In genomic region chr1:45803781-45804670, GRCh38 we compare ENCODE assay signal across 8 cellular contexts. TPM values are rescaled to one million over a fixed set of nuclear protein-coding genes. Genes with fewer than 3 reads are reported as not detected.
DNase-seq lines count a peak whose midpoint lies in the region; ATAC-seq and TF ChIP-seq lines count a peak whose summit lies in the region.
"Not testable (repeated sequence)": the region's sequence is repeated elsewhere in the genome, so short reads cannot be mapped to it uniquely, and the experiment has no call there.

No MANE protein-coding gene starts in this region.

- TF ChIP-seq CTCF in liver (IDR thresholded peaks at IDR 0.05; ENCODE audit: low read depth, low read length, missing input control): not testable (repeated sequence)

- ATAC-seq in GM19397 (IDR thresholded peaks at IDR 0.05; ENCODE audit: unreplicated experiment) (peak; percentile 30), HG03196 (IDR thresholded peaks at IDR 0.05; ENCODE audit: unreplicated experiment) (peak; percentile 2)

- H3K27ac ChIP-seq in epithelial cell of prostate: peak overlapping the region; percentile 71
- peak overlapping the region; percentile 39 to 88 for H3K27ac ChIP-seq in liver (ENCODE audit: low read depth in 1 of 2, low read length in 2 of 2)

- peak overlapping the region; percentile 73 to 85 (median 81) for H3K4me3 ChIP-seq in liver (ENCODE audit: low read depth in 1 of 3, low read length in 3 of 3)

- 1% methylated on average over 29 of the region's 60 CpGs for WGBS in liver

- not testable (repeated sequence) for H3K36me3 ChIP-seq in liver (ENCODE audit: control insufficient read depth in 4 of 4, insufficient read depth in 3 of 4, low read depth in 1 of 4, low read length in 3 of 4)

- DNase-seq in C1 segment of cervical spinal cord (lab: John Stamatoyannopoulos, UW): peak in 9 of 14 donors; percentile 1 to 16 (median 9)
- peak; percentile 51 for DNase-seq in NCI-H69 (lab: John Stamatoyannopoulos, UW)
- DNase-seq in activated T-cell treated with anti-CD3 and anti-CD28 coated beads, Interleukin-2, amount 50 U/mL, for 1 hour: peak; percentile 30
- DNase-seq in epithelial cell of prostate (ENCODE audit: low read depth, low spot score): not testable (repeated sequence)
- peak in 2 of 3 donors; percentile 1 to 17 for DNase-seq in stimulated activated CD4-positive, alpha-beta T cell treated with anti-CD3 and anti-CD28 coated beads, Interleukin-12 subunit alpha, Interleukin-12 subunit beta, amount 100 ng/mL, for 48 hours (ENCODE audit: low read depth in 2 of 3, low spot score in 1 of 3)

- not testable (repeated sequence) for H3K27me3 ChIP-seq in liver (ENCODE audit: control insufficient read depth in 4 of 4, insufficient read depth in 4 of 4, low read length in 3 of 4)

- peak overlapping the region; percentile 64 to 75 for H3K9ac ChIP-seq in liver (ENCODE audit: low read depth in 1 of 2, low read length in 2 of 2)

- TF ChIP-seq RAD21 in liver (IDR thresholded peaks at IDR 0.05): peak in 1 of 2 donors; percentile 35

- H3K4me1 ChIP-seq in liver (ENCODE audit: control insufficient read depth in 4 of 4, insufficient read depth in 4 of 4, low read length in 3 of 4): peaks cover 5 to 21% (median 17%) of the 10 kb centered on the region in 4 donors

- H3K9me3 ChIP-seq in liver (ENCODE audit: control insufficient read depth in 4 of 4, low read length in 3 of 4): not testable (repeated sequence)

TF ChIP-seq in liver, 16 proteins besides CTCF, POLR2A, EP300 and RAD21:
- TF ChIP-seq RXRA (IDR thresholded peaks at IDR 0.05): peak in 1 of 2 donors; percentile 16

RNA-seq across cellular contexts. Expression of gene MAST2, which starts 0.6 kb away (rescaled TPM):
- total RNA-seq in liver: 1 to 10 TPM; 6.5 to 9.6 TPM
- 1 to 10 TPM; 4.8 TPM for polyA plus RNA-seq in liver

RNA-seq across cellular contexts. Expression of gene IPP, which starts 53.6 kb away (rescaled TPM):
- 1 to 10 TPM; 5.9 to 6.7 TPM for total RNA-seq in liver
- 1 to 10 TPM; 2.7 to 5.2 TPM for polyA plus RNA-seq in liver
